In the genomic region with DNA sequence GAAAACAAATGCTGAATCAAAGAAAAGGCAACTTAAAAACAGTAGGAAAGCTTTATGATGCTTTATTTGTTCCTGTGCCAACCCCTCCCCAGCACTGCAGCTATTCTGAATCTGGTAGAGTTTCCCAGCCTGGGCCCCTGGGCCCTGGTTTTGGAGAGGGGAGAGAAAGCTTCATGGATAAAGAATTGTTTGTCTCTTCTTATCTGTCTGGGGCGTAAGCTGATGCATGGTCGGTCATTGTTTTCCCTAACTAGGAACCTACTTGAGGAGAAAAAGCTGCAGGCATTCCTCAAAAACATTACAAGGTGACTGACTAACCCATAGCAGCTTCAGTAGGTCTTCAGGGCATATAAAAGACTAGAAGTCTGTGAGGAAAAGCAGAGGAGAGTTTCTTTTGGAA, we compare ENCODE assay signal across 17 cellular contexts.
DNase-seq lines count a peak whose midpoint lies in the region; ATAC-seq and TF ChIP-seq lines count a peak whose summit lies in the region.
"Had no signal": no experiment of that assay in that cellular context is flagged by ENCODE, and none has a peak within 500 bp of the region (broad histone marks: within the 10 kb centered on the region; RNA-seq: fewer than 3 reads in every experiment).

No MANE protein-coding gene starts in this region.

- H3K36me3 ChIP-seq in OCI-LY3 (replicated peaks; ENCODE audit: low read depth, low read length) = no peaks in the 10 kb centered on the region
- H3K36me3 ChIP-seq in endodermal cell (ENCODE audit: control insufficient read depth, insufficient read depth, low read length) = no peaks in the 10 kb centered on the region
- H3K36me3 ChIP-seq in mesendoderm (ENCODE audit: control insufficient read depth, insufficient read depth, low read length) = no peaks in the 10 kb centered on the region

- H3K18ac ChIP-seq in mesendoderm (ENCODE audit: low read length) = peak overlapping the region; percentile 90

- H3K4me2 ChIP-seq in OCI-LY3 (ENCODE audit: low read length) (no peak overlapping the region), mesendoderm (ENCODE audit: low read length) (no peak overlapping the region)

- H2BK120ac ChIP-seq in mesendoderm (ENCODE audit: low read depth, low read length) = no peak overlapping the region

- no peak overlapping the region for H3K4ac ChIP-seq in mesendoderm (ENCODE audit: low read depth, low read length)

- no peak overlapping the region for H3K56ac ChIP-seq in mesendoderm (ENCODE audit: low read length)

- H3K9ac ChIP-seq in OCI-LY3 (ENCODE audit: low read length) (no peak overlapping the region), endodermal cell (ENCODE audit: extremely low read depth, low read length, poor library complexity, severe bottlenecking) (no peak overlapping the region), mesendoderm (ENCODE audit: low read length) (no peak overlapping the region)

- peaks cover 7% of the 10 kb centered on the region for H3K9me3 Mint-ChIP-seq in endodermal cell

- peak overlapping the region; percentile 93 for H3K27ac Mint-ChIP-seq in endodermal cell
- H3K27ac Mint-ChIP-seq: HFFc6, IgD-negative memory B cell had no signal

- H3K4me3 Mint-ChIP-seq in endodermal cell = no peak overlapping the region
- H3K4me3 Mint-ChIP-seq: HFFc6, IgD-negative memory B cell had no signal

- peaks cover 15% of the 10 kb centered on the region for H3K4me1 Mint-ChIP-seq in endodermal cell
- H3K4me1 Mint-ChIP-seq: IgD-negative memory B cell had no signal

- H3K79me2 ChIP-seq in OCI-LY3 (ENCODE audit: low read length) (no peaks in the 10 kb centered on the region), mesendoderm (ENCODE audit: control insufficient read depth, insufficient read depth, low read length) (no peaks in the 10 kb centered on the region)

- H3K27me3 ChIP-seq in OCI-LY3 (ENCODE audit: low read depth, low read length) (no peaks in the 10 kb centered on the region), endodermal cell (ENCODE audit: control insufficient read depth, insufficient read depth, low read length, poor library complexity, severe bottlenecking) (no peaks in the 10 kb centered on the region), mesendoderm (ENCODE audit: insufficient read depth, low read length, poor library complexity) (no peaks in the 10 kb centered on the region)

- no peak overlapping the region for H4K5ac ChIP-seq in mesendoderm (ENCODE audit: low read length)

- no peak overlapping the region for H2BK5ac ChIP-seq in mesendoderm (ENCODE audit: low read length)

- H3K23ac ChIP-seq in mesendoderm (ENCODE audit: low read length) = no peak overlapping the region

- WGBS in endodermal cell (ENCODE audit: insufficient coverage in 1 of 2, insufficient read length in 1 of 2), 2 experiments = 27 to 36% methylated on average over 2 of the region's 2 CpGs
- WGBS in mesendoderm (ENCODE audit: extremely low coverage, insufficient coverage, low lambda C conversion rate) = no CpG with 5 or more reads among the region's 2 CpGs

- no peak for ATAC-seq in GM21786 (IDR thresholded peaks at IDR 0.05; ENCODE audit: unreplicated experiment)

- H3K4me1 ChIP-seq in OCI-LY3 (ENCODE audit: low read length) (peaks cover 5% of the 10 kb centered on the region), endodermal cell (ENCODE audit: control insufficient read depth, insufficient read depth, low read length) (peaks cover 2% of the 10 kb centered on the region), mesendoderm (ENCODE audit: control insufficient read depth, low read depth, low read length) (no peaks in the 10 kb centered on the region)
- H3K4me1 ChIP-seq: Caco-2 had no signal

- TF ChIP-seq CTCF in OCI-LY3 (IDR thresholded peaks at IDR 0.05; ENCODE audit: low read depth, low read length) (no peak), endodermal cell (conservative IDR thresholded peaks at IDR 0.05) (no peak)

- H3K4me3 ChIP-seq in OCI-LY3 (ENCODE audit: low read length) (no peak overlapping the region), endodermal cell (ENCODE audit: low read length) (no peak overlapping the region), mesendoderm (ENCODE audit: low read length) (no peak overlapping the region)

- 0 out of 2 replicates have a peak overlapping the region, but pooled peaks have one; percentile 25 for H2AFZ ChIP-seq in OCI-LY3 (ENCODE audit: low read depth, low read length)

- H3K36me3 Mint-ChIP-seq in endodermal cell (ENCODE audit: low read depth) = no peaks in the 10 kb centered on the region
- H3K36me3 Mint-ChIP-seq: IgD-negative memory B cell had no signal

- H3K9me3 ChIP-seq in OCI-LY3 (ENCODE audit: insufficient read depth, low read length) (no peaks in the 10 kb centered on the region), endodermal cell (ENCODE audit: control insufficient read depth, low read length) (no peaks in the 10 kb centered on the region)
- H3K9me3 ChIP-seq: Caco-2 had no signal

- peak; percentile 71 for DNase-seq in endodermal cell
- peak; percentile 85 for DNase-seq in mesendoderm
- DNase-seq in retina = peak; percentile 19
- no peak for DNase-seq in GDM1 (lab: John Stamatoyannopoulos, UW)
- DNase-seq in H4 (ENCODE audit: low spot score) = no peak
- DNase-seq: Caco-2, DMS153, EL, HFFc6, Kasumi-1, MM.1S, NCI-H1092 treated with DMSO at 0.1 percent for 48 hours, NCI-H1694 treated with DMSO at 0.1 percent for 48 hours, NCI-H446 treated with DMSO at 0.1 percent for 48 hours had no signal

- no peak overlapping the region for H4K8ac ChIP-seq in mesendoderm (ENCODE audit: low read depth, low read length)

- H3K27ac ChIP-seq in OCI-LY3 (ENCODE audit: low read length) (no peak overlapping the region), endodermal cell (ENCODE audit: low read depth, low read length) (no peak overlapping the region), mesendoderm (ENCODE audit: low read depth, low read length) (no peak overlapping the region)

- no peaks in the 10 kb centered on the region for H3K27me3 Mint-ChIP-seq in endodermal cell (ENCODE audit: insufficient read depth)
- H3K27me3 Mint-ChIP-seq: IgD-negative memory B cell had no signal

- H4K20me1 ChIP-seq in OCI-LY3 (ENCODE audit: insufficient read depth, low read length) = no peaks in the 10 kb centered on the region

- H2BK15ac ChIP-seq in mesendoderm (replicated peaks; ENCODE audit: low read depth) = no peak overlapping the region

- H3K79me1 ChIP-seq in mesendoderm (ENCODE audit: low read length) = no peaks in the 10 kb centered on the region

- no peak overlapping the region for H2AK5ac ChIP-seq in mesendoderm (ENCODE audit: low read length)

Comparison
In these comparisons a context has a peak if more than half of its experiments do, and no peak if none do; other contexts are left out.
1. DNase-seq: peak in endodermal cell (single experiment), mesendoderm (single experiment) and retina (single experiment); none in GDM1 (single experiment) and H4 (single experiment).